Comparison of ENCODE assay signal across 1 cellular context in genomic region chr17:75504347-75505151, GRCh38.
TF ChIP-seq lines count a peak whose summit lies in the region.

No MANE protein-coding gene starts in this region.

TF ChIP-seq in HCT116, 20 proteins besides CTCF, POLR2A, EP300 and RAD21 (continued from another document):
- no peak for TF ChIP-seq MAX (IDR thresholded peaks at IDR 0.05)
- no peak for TF ChIP-seq POLR2AphosphoS5 (IDR thresholded peaks at IDR 0.05; ENCODE audit: low read depth, low read length)
